In the genomic region with DNA sequence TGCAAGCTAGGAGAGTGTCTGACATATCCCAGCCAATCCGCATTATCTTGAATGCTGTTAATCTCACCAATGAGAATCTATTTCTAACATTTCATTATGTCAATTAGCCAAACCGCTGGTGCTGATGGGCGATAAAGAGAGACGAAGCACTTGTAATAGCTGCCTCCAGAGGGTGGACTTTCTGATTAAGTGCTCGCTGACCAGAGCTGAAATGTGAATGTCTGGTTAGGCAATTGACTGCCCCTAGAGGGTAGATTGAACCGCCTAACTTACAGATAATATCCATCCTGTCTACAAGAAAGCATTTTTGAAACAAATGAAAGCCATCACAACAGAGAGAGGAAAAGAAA, we compare ENCODE assay signal across 8 cellular contexts. TPM values are rescaled to one million over a fixed set of nuclear protein-coding genes. Genes with fewer than 3 reads are reported as not detected.
DNase-seq lines count a peak whose midpoint lies in the region; ATAC-seq, FAIRE-seq and TF ChIP-seq lines count a peak whose summit lies in the region.

No MANE protein-coding gene starts in this region.

- peaks cover 30% of the 10 kb centered on the region for H3K79me2 ChIP-seq in OCI-LY3 (ENCODE audit: low read length)
- H3K79me2 ChIP-seq in K562 (ENCODE audit: control insufficient read depth, insufficient read depth, low read length) = peaks cover 32% of the 10 kb centered on the region
- peaks cover 21% of the 10 kb centered on the region for H3K79me2 ChIP-seq in smooth muscle cell (ENCODE audit: low read depth)

- no TSS peak for BruUV-seq in K562 (replicated peaks; lab: Mats Ljungman, UMichigan)

- H3K4me2 ChIP-seq in OCI-LY3 (ENCODE audit: low read length) (peak overlapping the region; percentile 70), K562 (ENCODE audit: insufficient read depth, low read length) (peak overlapping the region; percentile 97), smooth muscle cell (peak overlapping the region; percentile 96)

- CTCF ChIA-PET in K562 (lab: Yijun Ruan, JAX; ENCODE audit: low intra/inter-chr PET ratio) = interaction anchor here (0.7 to 1.0 kb wide), 3 partner anchors 55 to 982 kb away, joined by 3 read pairs; no protein-coding TSS in a partner anchor

- no peaks in the 10 kb centered on the region for H3K27me3 ChIP-seq in OCI-LY3 (ENCODE audit: low read depth, low read length)
- H3K27me3 ChIP-seq in K562 (ENCODE audit: control insufficient read depth in 2 of 2, insufficient read depth in 2 of 2, low read length in 2 of 2) = no peaks in the 10 kb centered on the region
- no peaks in the 10 kb centered on the region for H3K27me3 ChIP-seq in iPS-18a (ENCODE audit: control insufficient read depth, insufficient read depth, low read length)
- H3K27me3 ChIP-seq in smooth muscle cell (ENCODE audit: low read depth) = no peaks in the 10 kb centered on the region

- intact Hi-C loops in K562 (cut with micrococcal nuclease) = no loop called here

- H3K9me3 ChIP-seq in OCI-LY3 (ENCODE audit: insufficient read depth, low read length) (no peaks in the 10 kb centered on the region), K562 (replicated peaks; ENCODE audit: control insufficient read depth, insufficient read depth, low read depth, low read length) (no peaks in the 10 kb centered on the region), iPS-18a (ENCODE audit: control insufficient read depth, low read depth, low read length) (no peaks in the 10 kb centered on the region), smooth muscle cell (replicated peaks; ENCODE audit: low read depth) (no peaks in the 10 kb centered on the region)

- H2AFZ ChIP-seq in OCI-LY3 (ENCODE audit: low read depth, low read length) (peak overlapping the region; percentile 58), K562 (ENCODE audit: low read depth, low read length) (peak overlapping the region; percentile 91), smooth muscle cell (ENCODE audit: low read depth) (peak overlapping the region; percentile 82)

- H3K4me1 ChIP-seq in OCI-LY3 (ENCODE audit: low read length) (peaks cover 14% of the 10 kb centered on the region), K562 (replicated peaks in 1 of 2; ENCODE audit: control insufficient read depth in 2 of 2, insufficient read depth in 2 of 2, low read length in 2 of 2) (peaks cover 12 to 16% of the 10 kb centered on the region in 2 experiments), iPS-18a (ENCODE audit: control insufficient read depth, low read depth, low read length) (peaks cover 5% of the 10 kb centered on the region), smooth muscle cell (ENCODE audit: low read depth) (peaks cover 13% of the 10 kb centered on the region)

- peaks cover 5% of the 10 kb centered on the region for H3F3A ChIP-seq in smooth muscle cell (ENCODE audit: low read depth)

- TF ChIP-seq POLR2A in K562 (conservative IDR thresholded peaks at IDR 0.05) = no peak

- peak overlapping the region; percentile 83 for H3K4me3 ChIP-seq in OCI-LY3 (ENCODE audit: low read length)
- peak overlapping the region; percentile 97 for H3K4me3 ChIP-seq in K562
- peak overlapping the region; percentile 91 for H3K4me3 ChIP-seq in iPS-18a (ENCODE audit: low read length)
- H3K4me3 ChIP-seq in smooth muscle cell = peak overlapping the region; percentile 88

- WGBS in K562 (ENCODE audit: insufficient coverage, low coverage, missing lambda C conversion rate) = 2% methylated on average over 6 of the region's 6 CpGs
- 9% methylated on average over 6 of the region's 6 CpGs for WGBS in smooth muscle cell (ENCODE audit: low lambda C conversion rate)

- H3K27ac ChIP-seq in OCI-LY3 (ENCODE audit: low read length) = peak overlapping the region; percentile 65
- H3K27ac ChIP-seq in K562 (ENCODE audit: extremely low read depth, low read depth, low read length) = peak overlapping the region; percentile 84
- peak overlapping the region; percentile 3 for H3K27ac ChIP-seq in iPS-18a (ENCODE audit: low read length)
- peak overlapping the region; percentile 88 for H3K27ac ChIP-seq in smooth muscle cell (ENCODE audit: low read depth)

- no peak for FAIRE-seq in K562 (lab: Jason Lieb, UNC)

- TF ChIP-seq CTCF in OCI-LY3 (IDR thresholded peaks at IDR 0.05; ENCODE audit: low read depth, low read length) (peak; percentile 40), K562 (IDR thresholded peaks at IDR 0.05 in 2 of 3, conservative IDR thresholded peaks at IDR 0.05 in 1 of 3; ENCODE audit: insufficient read depth in 2 of 3, low read depth in 1 of 3, low read length in 3 of 3) (peak; percentile 74 to 95 (median 83)), smooth muscle cell (IDR thresholded peaks at IDR 0.05; ENCODE audit: borderline replicate concordance, insufficient read depth, poor library complexity, severe bottlenecking) (peak; percentile 52)

- 0 out of 2 replicates have a peak, but pooled peaks have one; percentile 45 for TF ChIP-seq EP300 in K562 (IDR thresholded peaks at IDR 0.05; ENCODE audit: low read length)

- H3K9ac ChIP-seq in OCI-LY3 (ENCODE audit: low read length) (peak overlapping the region; percentile 84), K562 (ENCODE audit: insufficient read depth in 1 of 2, low read depth in 2 of 2, low read length in 2 of 2) (peak overlapping the region; percentile 97 to 98; a peak in 3 of 4 replicates), iPS-18a (ENCODE audit: low read length) (peak overlapping the region; percentile 94), smooth muscle cell (ENCODE audit: low read depth) (peak overlapping the region; percentile 90)

- peak; percentile 42 to 46 for TF ChIP-seq RAD21 in K562 (CRISPR knock-in tag; conservative IDR thresholded peaks at IDR 0.05 in 1 of 2, IDR thresholded peaks at IDR 0.05 in 1 of 2)

- peak; percentile 17 for ATAC-seq in GM19324 (IDR thresholded peaks at IDR 0.05; ENCODE audit: low FRiP score, unreplicated experiment)
- peak; percentile 86 for ATAC-seq in K562

- in situ Hi-C loops in K562 (cut with MboI) = no loop called here

- H3K36me3 ChIP-seq in OCI-LY3 (replicated peaks; ENCODE audit: low read depth, low read length) (peaks cover 19% of the 10 kb centered on the region), K562 (ENCODE audit: control insufficient read depth, insufficient read depth, low read length) (peaks cover 62% of the 10 kb centered on the region), iPS-18a (ENCODE audit: control insufficient read depth, low read depth, low read length) (peaks cover 27% of the 10 kb centered on the region), smooth muscle cell (ENCODE audit: low read depth) (no peaks in the 10 kb centered on the region)

- no peaks in the 10 kb centered on the region for H3K9me1 ChIP-seq in K562 (ENCODE audit: control insufficient read depth, insufficient read depth, low read length)

- peak; percentile 91 for DNase-seq in COR-L47 (lab: John Stamatoyannopoulos, UW)
- DNase-seq in HT1080 (ENCODE audit: low read depth) = peak; percentile 90
- peak; percentile 78 to 85 (median 80) for DNase-seq in K562 (ENCODE audit: extremely low read depth in 1 of 4, low spot score in 3 of 4)
- DNase-seq in smooth muscle cell (lab: John Stamatoyannopoulos, UW; ENCODE audit: unreplicated experiment) = no peak
- DNase-seq in cerebellar nuclear complex (lab: John Stamatoyannopoulos, UW) = no peak

- POLR2A ChIA-PET in K562 (lab: Yijun Ruan, JAX) = interaction anchor here (0.6 to 4.7 kb wide), 5 partner anchors 13 to 179 kb away, joined by 3 to 25 read pairs (median 3); no protein-coding TSS in a partner anchor

- H4K20me1 ChIP-seq in OCI-LY3 (ENCODE audit: insufficient read depth, low read length) = no peaks in the 10 kb centered on the region
- H4K20me1 ChIP-seq in K562 (replicated peaks; ENCODE audit: control insufficient read depth, insufficient read depth, low read length) = no peaks in the 10 kb centered on the region
- H4K20me1 ChIP-seq in smooth muscle cell (ENCODE audit: low read depth) = no peaks in the 10 kb centered on the region

RNA-seq across cellular contexts. Expression of gene GRWD1, which starts 0.6 kb away (rescaled TPM):
- 97.2 and 113 TPM in 2 replicates for total RNA-seq in HT1080 (2014; rRNA removed; shearing (Covaris generic))
- polyA plus RNA-seq in HT1080 (2015; cell fraction: cytosol; rRNA removed) = 51.1 and 64.3 TPM in 2 replicates
- polyA plus RNA-seq in HT1080 (2015; cell fraction: nucleus; rRNA removed) = 54.8 and 56.9 TPM in 2 replicates
- 26.3 and 57.2 TPM in 2 replicates for total RNA-seq in K562 (2011; cell fraction: chromatin; rRNA removed; ENCODE audit: low replicate concordance)
- total RNA-seq in K562 (2011; cell fraction: nucleolus; rRNA removed) = 42.0 and 43.3 TPM in 2 replicates
- 29.6 and 33.7 TPM in 2 replicates for total RNA-seq in K562 (2011; cell fraction: nucleoplasm; rRNA removed)
- total RNA-seq in K562 (2014; rRNA removed) = 44.0 and 48.7 TPM in 2 replicates
- total RNA-seq in K562 (2014; rRNA removed; fragmentation: Illumina TruSeq; extraction: Trizol) = 20.4 and 21.2 TPM in 2 replicates
- 47.2 and 50.6 TPM in 2 replicates for total RNA-seq in K562 (2015; rRNA removed; fragmentation: Illumina TruSeq; extraction: Trizol)
- total RNA-seq in K562 (2021) = 87.2 and 88.2 TPM in 2 replicates
- polyA plus RNA-seq in K562 (2011; rRNA removed) = 22.2 and 22.4 TPM in 2 replicates
- 20.0 and 52.3 TPM in 2 replicates for polyA plus RNA-seq in K562 (2011; cell fraction: cytosol; rRNA removed)
- 13.5 and 20.7 TPM in 2 replicates for polyA plus RNA-seq in K562 (2011; cell fraction: nucleus; rRNA removed)
- 26.6 and 47.2 TPM in 2 replicates for polyA plus RNA-seq in K562 (2012)
- polyA plus RNA-seq in K562 (2014; fragmentation: Illumina TruSeq; extraction: Trizol) = 24.5 and 44.3 TPM in 2 replicates
- 1 to 10 TPM; 1.5 to 2.6 TPM for polyA plus RNA-seq in K562 (2014; fragmentation: Nextera tagmentation; extraction: Ambion mirVana)
- polyA plus RNA-seq in K562 (2014; rRNA removed) = 51.4 and 55.4 TPM in 2 replicates
- polyA minus RNA-seq in K562 (2011; rRNA and poly(A)+ RNA removed) = 11.4 and 14.9 TPM in 2 replicates
- polyA minus RNA-seq in K562 (2011; cell fraction: cytosol; rRNA and poly(A)+ RNA removed) = 25.1 and 33.2 TPM in 2 replicates
- polyA minus RNA-seq in K562 (2011; cell fraction: nucleus; rRNA and poly(A)+ RNA removed) = 12.3 and 17.1 TPM in 2 replicates
- total RNA-seq in smooth muscle cell = 11.7 and 22.1 TPM in 2 replicates
- 23.6 and 25.7 TPM in 2 replicates for polyA plus RNA-seq in smooth muscle cell

RNA-seq across cellular contexts. Expression of gene KCNJ14, which starts 10.1 kb away (rescaled TPM):
- 0.40 and 0.79 TPM in 2 replicates for total RNA-seq in HT1080 (2014; rRNA removed; shearing (Covaris generic))
- polyA plus RNA-seq in HT1080 (2015; cell fraction: cytosol; rRNA removed) = 0.79 and 0.88 TPM in 2 replicates
- polyA plus RNA-seq in HT1080 (2015; cell fraction: nucleus; rRNA removed) = 3.6 and 4.4 TPM in 2 replicates
- total RNA-seq in K562 (2011; cell fraction: chromatin; rRNA removed; ENCODE audit: low replicate concordance) = 5.6 and 11.8 TPM in 2 replicates
- total RNA-seq in K562 (2011; cell fraction: nucleolus; rRNA removed) = 6.8 and 8.0 TPM in 2 replicates
- total RNA-seq in K562 (2011; cell fraction: nucleoplasm; rRNA removed) = 6.1 and 6.6 TPM in 2 replicates
- total RNA-seq in K562 (2014; rRNA removed) = 0.18 and 0.41 TPM in 2 replicates
- 0.45 and 0.47 TPM in 2 replicates for total RNA-seq in K562 (2014; rRNA removed; fragmentation: Illumina TruSeq; extraction: Trizol)
- 0.76 and 0.94 TPM in 2 replicates for total RNA-seq in K562 (2015; rRNA removed; fragmentation: Illumina TruSeq; extraction: Trizol)
- 1.4 and 1.6 TPM in 2 replicates for total RNA-seq in K562 (2021)
- 0.54 and 0.74 TPM in 2 replicates for polyA plus RNA-seq in K562 (2011; rRNA removed)
- polyA plus RNA-seq in K562 (2011; cell fraction: cytosol; rRNA removed) = 0.37 and 0.38 TPM in 2 replicates
- polyA plus RNA-seq in K562 (2011; cell fraction: nucleus; rRNA removed) = 2.4 and 2.6 TPM in 2 replicates
- 0.52 and 0.83 TPM in 2 replicates for polyA plus RNA-seq in K562 (2012)
- 0.46 and 0.49 TPM in 2 replicates for polyA plus RNA-seq in K562 (2014; fragmentation: Illumina TruSeq; extraction: Trizol)
- under 1 TPM; 0.15 to 0.38 TPM for polyA plus RNA-seq in K562 (2014; fragmentation: Nextera tagmentation; extraction: Ambion mirVana)
- polyA plus RNA-seq in K562 (2014; rRNA removed) = 0.59 and 1.2 TPM in 2 replicates
- polyA minus RNA-seq in K562 (2011; rRNA and poly(A)+ RNA removed) = 0.91 and 1.2 TPM in 2 replicates
- 1.0 and 1.3 TPM in 2 replicates for polyA minus RNA-seq in K562 (2011; cell fraction: cytosol; rRNA and poly(A)+ RNA removed)
- polyA minus RNA-seq in K562 (2011; cell fraction: nucleus; rRNA and poly(A)+ RNA removed) = 0.89 and 1.3 TPM in 2 replicates
- total RNA-seq in smooth muscle cell = 1.2 and 1.8 TPM in 2 replicates
- polyA plus RNA-seq in smooth muscle cell = 1.7 and 2.0 TPM in 2 replicates

RNA-seq across cellular contexts. Expression of gene CYTH2, which starts 23.9 kb away (rescaled TPM):
- 38.1 and 44.3 TPM in 2 replicates for total RNA-seq in HT1080 (2014; rRNA removed; shearing (Covaris generic))
- 39.9 and 41.5 TPM in 2 replicates for polyA plus RNA-seq in HT1080 (2015; cell fraction: cytosol; rRNA removed)
- polyA plus RNA-seq in HT1080 (2015; cell fraction: nucleus; rRNA removed) = 131 and 138 TPM in 2 replicates
- total RNA-seq in K562 (2011; cell fraction: chromatin; rRNA removed; ENCODE audit: low replicate concordance) = 79.5 and 196 TPM in 2 replicates
- 87.7 and 88.8 TPM in 2 replicates for total RNA-seq in K562 (2011; cell fraction: nucleolus; rRNA removed)
- total RNA-seq in K562 (2011; cell fraction: nucleoplasm; rRNA removed) = 87.0 and 108 TPM in 2 replicates
- 31.8 and 34.9 TPM in 2 replicates for total RNA-seq in K562 (2014; rRNA removed)
- total RNA-seq in K562 (2014; rRNA removed; fragmentation: Illumina TruSeq; extraction: Trizol) = 14.7 and 15.9 TPM in 2 replicates
- total RNA-seq in K562 (2015; rRNA removed; fragmentation: Illumina TruSeq; extraction: Trizol) = 19.3 and 20.3 TPM in 2 replicates
- 37.8 and 43.8 TPM in 2 replicates for total RNA-seq in K562 (2021)
- polyA plus RNA-seq in K562 (2011; rRNA removed) = 23.8 and 34.3 TPM in 2 replicates
- polyA plus RNA-seq in K562 (2011; cell fraction: cytosol; rRNA removed) = 28.3 and 30.8 TPM in 2 replicates
- 96.2 and 120 TPM in 2 replicates for polyA plus RNA-seq in K562 (2011; cell fraction: nucleus; rRNA removed)
- 34.7 and 66.7 TPM in 2 replicates for polyA plus RNA-seq in K562 (2012)
- 31.5 and 33.7 TPM in 2 replicates for polyA plus RNA-seq in K562 (2014; fragmentation: Illumina TruSeq; extraction: Trizol)
- 1 to 10 TPM; 1.8 to 4.0 TPM for polyA plus RNA-seq in K562 (2014; fragmentation: Nextera tagmentation; extraction: Ambion mirVana)
- 38.1 and 45.2 TPM in 2 replicates for polyA plus RNA-seq in K562 (2014; rRNA removed)
- polyA minus RNA-seq in K562 (2011; rRNA and poly(A)+ RNA removed) = 22.5 and 23.2 TPM in 2 replicates
- polyA minus RNA-seq in K562 (2011; cell fraction: cytosol; rRNA and poly(A)+ RNA removed) = 13.0 and 20.7 TPM in 2 replicates
- 33.0 and 46.9 TPM in 2 replicates for polyA minus RNA-seq in K562 (2011; cell fraction: nucleus; rRNA and poly(A)+ RNA removed)
- 44.5 and 49.7 TPM in 2 replicates for total RNA-seq in smooth muscle cell
- 62.1 and 95.0 TPM in 2 replicates for polyA plus RNA-seq in smooth muscle cell

RNA-seq across cellular contexts. Expression of gene GRIN2D, which starts 51.8 kb away (rescaled TPM):
- 0.20 and 0.21 TPM in 2 replicates for total RNA-seq in HT1080 (2014; rRNA removed; shearing (Covaris generic))
- polyA plus RNA-seq in HT1080 (2015; cell fraction: cytosol; rRNA removed) = 0.11 and 0.21 TPM in 2 replicates
- 0.20 and 0.31 TPM in 2 replicates for polyA plus RNA-seq in HT1080 (2015; cell fraction: nucleus; rRNA removed)
- total RNA-seq in K562 (2011; cell fraction: chromatin; rRNA removed; ENCODE audit: low replicate concordance) = 10.1 and 29.7 TPM in 2 replicates
- 20.7 and 23.5 TPM in 2 replicates for total RNA-seq in K562 (2011; cell fraction: nucleolus; rRNA removed)
- total RNA-seq in K562 (2011; cell fraction: nucleoplasm; rRNA removed) = 16.9 and 17.3 TPM in 2 replicates
- total RNA-seq in K562 (2014; rRNA removed) (4.7 and 5.3 TPM in 2 replicates), K562 (2014; rRNA removed; fragmentation: Illumina TruSeq; extraction: Trizol) (0.86 and 0.98 TPM in 2 replicates), K562 (2015; rRNA removed; fragmentation: Illumina TruSeq; extraction: Trizol) (1.8 and 2.7 TPM in 2 replicates), K562 (2021) (24.7 and 31.5 TPM in 2 replicates), smooth muscle cell (3.5 and 4.0 TPM in 2 replicates)
- polyA plus RNA-seq in K562 (2011; rRNA removed) (0.95 and 2.5 TPM in 2 replicates), K562 (2014; fragmentation: Illumina TruSeq; extraction: Trizol) (7.5 and 12.0 TPM in 2 replicates), K562 (2014; fragmentation: Nextera tagmentation; extraction: Ambion mirVana) (under 1 TPM; 0.32 to 0.55 TPM), K562 (2014; rRNA removed) (5.3 and 5.6 TPM in 2 replicates), smooth muscle cell (10.7 and 12.7 TPM in 2 replicates)
- polyA plus RNA-seq in K562 (2011; cell fraction: cytosol; rRNA removed) = 2.4 and 3.0 TPM in 2 replicates
- polyA plus RNA-seq in K562 (2011; cell fraction: nucleus; rRNA removed) = 10.1 and 14.4 TPM in 2 replicates
- 12.9 and 14.4 TPM in 2 replicates for polyA plus RNA-seq in K562 (2012)
- polyA minus RNA-seq in K562 (2011; rRNA and poly(A)+ RNA removed) = 1.9 and 2.3 TPM in 2 replicates
- 15.0 and 18.7 TPM in 2 replicates for polyA minus RNA-seq in K562 (2011; cell fraction: cytosol; rRNA and poly(A)+ RNA removed)
- polyA minus RNA-seq in K562 (2011; cell fraction: nucleus; rRNA and poly(A)+ RNA removed) = 7.8 and 8.8 TPM in 2 replicates

RNA-seq across cellular contexts. Expression of gene KDELR1, which starts 53.9 kb away (rescaled TPM):
- total RNA-seq in HT1080 (2014; rRNA removed; shearing (Covaris generic)) = 67.7 and 115 TPM in 2 replicates
- polyA plus RNA-seq in HT1080 (2015; cell fraction: cytosol; rRNA removed) = 200 and 213 TPM in 2 replicates
- polyA plus RNA-seq in HT1080 (2015; cell fraction: nucleus; rRNA removed) = 141 and 148 TPM in 2 replicates
- 108 and 202 TPM in 2 replicates for total RNA-seq in K562 (2011; cell fraction: chromatin; rRNA removed; ENCODE audit: low replicate concordance)
- 194 and 232 TPM in 2 replicates for total RNA-seq in K562 (2011; cell fraction: nucleolus; rRNA removed)
- 218 and 234 TPM in 2 replicates for total RNA-seq in K562 (2011; cell fraction: nucleoplasm; rRNA removed)
- total RNA-seq in K562 (2014; rRNA removed) = 54.2 and 66.1 TPM in 2 replicates
- 49.1 and 52.5 TPM in 2 replicates for total RNA-seq in K562 (2014; rRNA removed; fragmentation: Illumina TruSeq; extraction: Trizol)
- total RNA-seq in K562 (2015; rRNA removed; fragmentation: Illumina TruSeq; extraction: Trizol) = 58.5 and 60.6 TPM in 2 replicates
- 133 and 138 TPM in 2 replicates for total RNA-seq in K562 (2021)
- 82.9 and 185 TPM in 2 replicates for polyA plus RNA-seq in K562 (2011; rRNA removed)
- 130 and 145 TPM in 2 replicates for polyA plus RNA-seq in K562 (2011; cell fraction: cytosol; rRNA removed)
- 95.0 and 123 TPM in 2 replicates for polyA plus RNA-seq in K562 (2011; cell fraction: nucleus; rRNA removed)
- polyA plus RNA-seq in K562 (2012) = 104 and 182 TPM in 2 replicates
- polyA plus RNA-seq in K562 (2014; fragmentation: Illumina TruSeq; extraction: Trizol) = 165 and 185 TPM in 2 replicates
- polyA plus RNA-seq in K562 (2014; fragmentation: Nextera tagmentation; extraction: Ambion mirVana) = 10 to 100 TPM in 1 of 2 experiments, 1 to 10 TPM in 1; 6.1 to 11.1 TPM
- polyA plus RNA-seq in K562 (2014; rRNA removed) = 75.0 and 76.4 TPM in 2 replicates
- 42.4 and 68.6 TPM in 2 replicates for polyA minus RNA-seq in K562 (2011; rRNA and poly(A)+ RNA removed)
- 60.7 and 117 TPM in 2 replicates for polyA minus RNA-seq in K562 (2011; cell fraction: cytosol; rRNA and poly(A)+ RNA removed)
- polyA minus RNA-seq in K562 (2011; cell fraction: nucleus; rRNA and poly(A)+ RNA removed) = 10.4 and 21.3 TPM in 2 replicates
- 203 and 239 TPM in 2 replicates for total RNA-seq in smooth muscle cell
- polyA plus RNA-seq in smooth muscle cell = 296 and 315 TPM in 2 replicates

Comparison
In these comparisons a context has a peak if more than half of its experiments do, and no peak if none do; other contexts are left out.
1. DNase-seq: peak in COR-L47 (single experiment), HT1080 (single experiment) and K562 (4 of 4); none in smooth muscle cell (single experiment) and cerebellar nuclear complex (0 of 2).
2. H3K27ac ChIP-seq: peak in every context shown above with its lines; median percentile 88 in smooth muscle cell; 84 in K562; 65 in OCI-LY3; 3 in iPS-18a.
3. Peak in every context shown above with its lines, with median percentiles within 50 percentile points of each other: H2AFZ ChIP-seq, H3K4me2 ChIP-seq, H3K4me3 ChIP-seq, H3K9ac ChIP-seq and CTCF ChIP-seq.